Comparison of ENCODE assay signal across 21 cellular contexts in genomic region chr2:75844651-75845050, GRCh38.
DNase-seq lines count a peak whose midpoint lies in the region; ATAC-seq, FAIRE-seq and TF ChIP-seq lines count a peak whose summit lies in the region.
"Had no signal": no experiment of that assay in that cellular context is flagged by ENCODE, and none has a peak within 500 bp of the region (broad histone marks: within the 10 kb centered on the region; RNA-seq: fewer than 3 reads in every experiment).

No MANE protein-coding gene starts in this region.

- no peaks in the 10 kb centered on the region for H3K27me3 ChIP-seq in sigmoid colon
- no peaks in the 10 kb centered on the region for H3K27me3 ChIP-seq in small intestine (ENCODE audit: control insufficient read depth in 2 of 2, insufficient read depth in 2 of 2, low read length in 2 of 2)
- no peaks in the 10 kb centered on the region for H3K27me3 ChIP-seq in H9 (ENCODE audit: insufficient read depth, low read length)
- H3K27me3 ChIP-seq: MG63, transverse colon had no signal

- no peak overlapping the region for H3K14ac ChIP-seq in H9 (ENCODE audit: insufficient read depth, low read length)

- H4K5ac ChIP-seq in H9 (ENCODE audit: insufficient read length, low read depth, low read length), result no peak overlapping the region

- H2BK120ac ChIP-seq in H9 (ENCODE audit: low read depth, low read length, poor library complexity, severe bottlenecking), result no peak overlapping the region

- no peak overlapping the region for H3K4ac ChIP-seq in H9 (ENCODE audit: low read depth, low read length)

- intact Hi-C loops in sigmoid colon (cut with DNase I), result no loop called here

- H3K18ac ChIP-seq in H9 (ENCODE audit: insufficient read length, low read depth, low read length), result no peak overlapping the region

- H3K9me3 ChIP-seq in sigmoid colon (peaks cover 0 to under 1% (median 0%) of the 10 kb centered on the region in 4 donors), small intestine (ENCODE audit: control insufficient read depth, low read depth) (no peaks in the 10 kb centered on the region), H9 (ENCODE audit: control insufficient read depth, low read depth, low read length) (no peaks in the 10 kb centered on the region)
- H3K9me3 ChIP-seq: MG63, transverse colon had no signal

- H3K4me1 ChIP-seq in sigmoid colon (no peaks in the 10 kb centered on the region), small intestine (ENCODE audit: control insufficient read depth in 2 of 2, insufficient read depth in 1 of 2, low read depth in 1 of 2, low read length in 1 of 2) (no peaks in the 10 kb centered on the region), H9 (ENCODE audit: insufficient read depth, low read length) (no peaks in the 10 kb centered on the region)
- H3K4me1 ChIP-seq: transverse colon had no signal

- H3K23me2 ChIP-seq in H9 (ENCODE audit: insufficient read length, low read depth, low read length, poor library complexity, severe bottlenecking), result no peaks in the 10 kb centered on the region

- ATAC-seq in GM18867 (IDR thresholded peaks at IDR 0.05; ENCODE audit: unreplicated experiment), result peak; percentile 68
- peak; percentile 91 for ATAC-seq in HG02870 (IDR thresholded peaks at IDR 0.05; ENCODE audit: unreplicated experiment)
- ATAC-seq in activated T-helper 17 cell treated with anti-CD3 and anti-CD28 coated beads, Interleukin-2, amount 50 U/mL, for 72 hours (replicated peaks), result no peak
- ATAC-seq: activated naive CD8-positive, alpha-beta T cell treated with anti-CD3 and anti-CD28 coated beads, Interleukin-2, amount 50 U/mL, for 24 hours; HCT116; stimulated activated memory B cell treated with anti-CD40 and anti-IgM and Interleukin-4, amounts not matched to agents 10 μg/mL and 1 μg/mL and 100 μg/mL, for 72 hours had no signal

- H3K56ac ChIP-seq in H9 (ENCODE audit: insufficient read length, low read depth, low read length), result no peak overlapping the region

- H3K4me3 Mint-ChIP-seq in activated T-helper 17 cell treated with anti-CD3 and anti-CD28 coated beads, Interleukin-2, amount 50 U/mL, for 72 hours, result no peak overlapping the region
- no peak overlapping the region for H3K4me3 Mint-ChIP-seq in H9
- H3K4me3 Mint-ChIP-seq: activated naive CD8-positive, alpha-beta T cell treated with anti-CD3 and anti-CD28 coated beads, Interleukin-2, amount 50 U/mL, for 24 hours; CD8-positive, alpha-beta memory T cell; stimulated activated memory B cell treated with anti-CD40 and anti-IgM and Interleukin-4, amounts not matched to agents 10 μg/mL and 1 μg/mL and 100 μg/mL, for 72 hours had no signal

- H3K4me1 Mint-ChIP-seq in activated T-helper 17 cell treated with anti-CD3 and anti-CD28 coated beads, Interleukin-2, amount 50 U/mL, for 72 hours, result no peaks in the 10 kb centered on the region
- H3K4me1 Mint-ChIP-seq in H9, result no peaks in the 10 kb centered on the region
- H3K4me1 Mint-ChIP-seq: activated naive CD8-positive, alpha-beta T cell treated with anti-CD3 and anti-CD28 coated beads, Interleukin-2, amount 50 U/mL, for 24 hours; CD8-positive, alpha-beta memory T cell; stimulated activated memory B cell treated with anti-CD40 and anti-IgM and Interleukin-4, amounts not matched to agents 10 μg/mL and 1 μg/mL and 100 μg/mL, for 72 hours had no signal

- H3K27ac ChIP-seq in sigmoid colon, result no peak overlapping the region
- no peak overlapping the region for H3K27ac ChIP-seq in small intestine (ENCODE audit: low read depth in 1 of 2, low read length in 1 of 2)
- H3K27ac ChIP-seq in H9 (ENCODE audit: insufficient read length, low read depth, low read length), result no peak overlapping the region
- H3K27ac ChIP-seq: transverse colon had no signal

- no peak overlapping the region for H3K23ac ChIP-seq in H9 (ENCODE audit: insufficient read length, low read depth, low read length)

- H3K9me3 Mint-ChIP-seq in activated T-helper 17 cell treated with anti-CD3 and anti-CD28 coated beads, Interleukin-2, amount 50 U/mL, for 72 hours, result no peaks in the 10 kb centered on the region
- peaks cover 2 to 3% of the 10 kb centered on the region in 2 experiments; a peak in 4 of 5 replicates for H3K9me3 Mint-ChIP-seq in H9
- H3K9me3 Mint-ChIP-seq: stimulated activated memory B cell treated with anti-CD40 and anti-IgM and Interleukin-4, amounts not matched to agents 10 μg/mL and 1 μg/mL and 100 μg/mL, for 72 hours had no signal

- H2AFZ ChIP-seq in H9 (ENCODE audit: low read length), result no peak overlapping the region

- no peak for FAIRE-seq in small intestine (lab: Jason Lieb, UNC)
- FAIRE-seq: endothelial cell of umbilical vein, GM12891 had no signal

- DNase-seq in A172 (ENCODE audit: low spot score) (peak; percentile 29), amniotic epithelial cell (ENCODE audit: low read depth) (peak; percentile 11), sigmoid colon (no peak), small intestine (no peak), H9 (no peak)
- DNase-seq: activated CD4-positive, alpha-beta T cell treated with anti-CD3 and anti-CD28 coated beads for 48 hours; activated naive CD8-positive, alpha-beta T cell treated with anti-CD3 and anti-CD28 coated beads, Interleukin-2, amount 50 U/mL, for 24 hours; activated T-cell treated with anti-CD3 and anti-CD28 coated beads, Interleukin-2, amount 50 U/mL, for 1 hour; CD8-positive, alpha-beta memory T cell; EL; MG63; NCI-H187 treated with DMSO at 0.1 percent for 48 hours; Right ventricle myocardium superior; transverse colon had no signal

- no peak for TF ChIP-seq CTCF in sigmoid colon (IDR thresholded peaks at IDR 0.05)
- no peak for TF ChIP-seq CTCF in H9 (conservative IDR thresholded peaks at IDR 0.05)

- H3K79me2 ChIP-seq in H9 (ENCODE audit: insufficient read depth, low read length), result no peaks in the 10 kb centered on the region

- H3T11ph ChIP-seq in H9 (ENCODE audit: low read length), result no peak overlapping the region

- no peaks in the 10 kb centered on the region for H4K20me1 ChIP-seq in H9 (ENCODE audit: control insufficient read depth, insufficient read depth, insufficient read length)

- no peaks in the 10 kb centered on the region for H3K36me3 Mint-ChIP-seq in activated T-helper 17 cell treated with anti-CD3 and anti-CD28 coated beads, Interleukin-2, amount 50 U/mL, for 72 hours (ENCODE audit: low read depth)
- no peaks in the 10 kb centered on the region for H3K36me3 Mint-ChIP-seq in H9 (ENCODE audit: insufficient read depth in 1 of 3, low read depth in 3 of 3)
- H3K36me3 Mint-ChIP-seq: CD8-positive, alpha-beta memory T cell; stimulated activated memory B cell treated with anti-CD40 and anti-IgM and Interleukin-4, amounts not matched to agents 10 μg/mL and 1 μg/mL and 100 μg/mL, for 72 hours had no signal

- no peak overlapping the region for H3K4me2 ChIP-seq in H9 (ENCODE audit: insufficient read depth, insufficient read length, low read length)

- no peak overlapping the region for H2BK12ac ChIP-seq in H9 (ENCODE audit: insufficient read length, low read depth, low read length)

- H4K91ac ChIP-seq in H9 (ENCODE audit: insufficient read length, low read depth, low read length), result no peak overlapping the region

- no peak for TF ChIP-seq POLR2A in sigmoid colon (IDR thresholded peaks at IDR 0.05)

- no peak overlapping the region for H2BK15ac ChIP-seq in H9 (ENCODE audit: low read depth, low read length)

- H2BK20ac ChIP-seq in H9 (ENCODE audit: low read depth, low read length, poor library complexity, severe bottlenecking), result no peak overlapping the region

- peaks cover 4% of the 10 kb centered on the region for H3K27me3 Mint-ChIP-seq in activated T-helper 17 cell treated with anti-CD3 and anti-CD28 coated beads, Interleukin-2, amount 50 U/mL, for 72 hours
- H3K27me3 Mint-ChIP-seq in H9 (ENCODE audit: low read depth), result no peaks in the 10 kb centered on the region; the same call in 1 of the 2 replicates
- H3K27me3 Mint-ChIP-seq: CD8-positive, alpha-beta memory T cell; stimulated activated memory B cell treated with anti-CD40 and anti-IgM and Interleukin-4, amounts not matched to agents 10 μg/mL and 1 μg/mL and 100 μg/mL, for 72 hours had no signal

- H3K4me3 ChIP-seq in sigmoid colon (no peak overlapping the region), small intestine (ENCODE audit: low read depth in 1 of 2, low read length in 2 of 2) (no peak overlapping the region)
- H3K4me3 ChIP-seq: MG63, transverse colon had no signal

- H3K79me1 ChIP-seq in H9 (ENCODE audit: insufficient read depth, low read depth, low read length, poor library complexity, severe bottlenecking), result no peaks in the 10 kb centered on the region

- H3K36me3 ChIP-seq in sigmoid colon (no peaks in the 10 kb centered on the region), small intestine (ENCODE audit: control insufficient read depth in 2 of 2, insufficient read depth in 2 of 2, low read length in 2 of 2) (no peaks in the 10 kb centered on the region)
- H3K36me3 ChIP-seq: MG63, transverse colon had no signal

- TF ChIP-seq EP300 in sigmoid colon (IDR thresholded peaks at IDR 0.05), result no peak

- no peak overlapping the region for H2BK5ac ChIP-seq in H9 (ENCODE audit: insufficient read length, low read length)

- H3K27ac Mint-ChIP-seq in activated T-helper 17 cell treated with anti-CD3 and anti-CD28 coated beads, Interleukin-2, amount 50 U/mL, for 72 hours, result no peak overlapping the region
- no peak overlapping the region for H3K27ac Mint-ChIP-seq in H9
- H3K27ac Mint-ChIP-seq: activated naive CD8-positive, alpha-beta T cell treated with anti-CD3 and anti-CD28 coated beads, Interleukin-2, amount 50 U/mL, for 24 hours; CD8-positive, alpha-beta memory T cell; stimulated activated memory B cell treated with anti-CD40 and anti-IgM and Interleukin-4, amounts not matched to agents 10 μg/mL and 1 μg/mL and 100 μg/mL, for 72 hours had no signal

- H3K9ac ChIP-seq in H9 (ENCODE audit: extremely low read depth, insufficient read length, low read length), result no peak overlapping the region

- no peak overlapping the region for H4K8ac ChIP-seq in H9 (replicated peaks; ENCODE audit: insufficient read length, low read depth, low read length)

- H2AK5ac ChIP-seq in H9 (ENCODE audit: insufficient read length, low read length), result no peak overlapping the region

Comparison
In these comparisons a context has a peak if more than half of its experiments do, and no peak if none do; other contexts are left out.
1. DNase-seq: peak in A172 (single experiment) and amniotic epithelial cell (single experiment); none in sigmoid colon (single experiment), small intestine (single experiment) and H9 (single experiment).